ENCODE assay signal across 8 cellular contexts in the genomic region with DNA sequence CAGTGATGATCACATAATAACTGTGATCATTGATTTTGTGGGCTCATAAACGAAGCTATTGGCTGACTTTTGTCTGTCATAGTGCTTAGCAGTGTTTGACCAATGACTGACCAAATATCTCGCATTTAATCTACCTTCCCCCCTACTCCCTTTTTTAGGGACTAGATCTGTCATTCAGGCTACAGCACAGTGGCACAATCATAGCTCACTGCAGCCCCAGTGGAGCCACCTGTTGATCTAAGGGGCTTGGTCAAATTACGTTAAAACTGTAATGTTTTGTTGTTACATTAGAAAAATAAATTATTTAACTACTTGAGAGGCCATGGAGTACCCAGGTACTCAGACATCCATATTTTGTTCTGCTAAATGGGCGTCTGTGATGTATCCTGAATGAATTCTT. TPM values are rescaled to one million over a fixed set of nuclear protein-coding genes. Genes with fewer than 3 reads are reported as not detected.
DNase-seq lines count a peak whose midpoint lies in the region; ATAC-seq, FAIRE-seq and TF ChIP-seq lines count a peak whose summit lies in the region.

No MANE protein-coding gene starts in this region.

- ATAC-seq in activated B cell treated with CpG ODN at 0.5 μM for 24 hours (ENCODE audit: low read depth), result no peak
- no peak for ATAC-seq in HG02870 (IDR thresholded peaks at IDR 0.05; ENCODE audit: unreplicated experiment)

- H3K27ac Mint-ChIP-seq in activated B cell treated with CpG ODN at 0.5 μM for 24 hours, result no peak overlapping the region

- H3K4me3 Mint-ChIP-seq in activated B cell treated with CpG ODN at 0.5 μM for 24 hours, result peak overlapping the region; percentile 87

- WGBS in transverse colon (ENCODE audit: low coverage in 1 of 2), 2 donors, result 14 to 44% methylated on average over 1 to 4 of the region's 4 CpGs

- FAIRE-seq in kidney (lab: Jason Lieb, UNC), result no peak

- no peaks in the 10 kb centered on the region for H3K9me3 Mint-ChIP-seq in activated B cell treated with CpG ODN at 0.5 μM for 24 hours

- H3K4me3 ChIP-seq in cardiac muscle cell (peak overlapping the region; percentile 51), kidney (ENCODE audit: low read length in 2 of 2) (peak overlapping the region; percentile 92 to 98), transverse colon (peak overlapping the region in 2 of 4 donors; percentile 51 to 66)

- H3K4me1 ChIP-seq in cardiac muscle cell (ENCODE audit: low read depth) (peaks cover 10% of the 10 kb centered on the region), kidney (ENCODE audit: control insufficient read depth in 1 of 2, insufficient read depth in 1 of 2, low read depth in 1 of 2, low read length in 2 of 2) (peaks cover 0 to 2% of the 10 kb centered on the region in 2 donors), transverse colon (peaks cover 0 to 13% (median 5%) of the 10 kb centered on the region in 4 donors)

- CTCF ChIA-PET in activated B cell treated with CpG ODN at 0.5 μM for 24 hours (lab: Charles Lee), result no interaction called here

- peak overlapping the region; percentile 99 for H3K27ac ChIP-seq in cardiac muscle cell
- peak overlapping the region; percentile 94 for H3K27ac ChIP-seq in kidney (ENCODE audit: low read depth in 2 of 2, low read length in 2 of 2)
- H3K27ac ChIP-seq in transverse colon, result peak overlapping the region; percentile 91 to 98 (median 94)
- no peak overlapping the region for H3K27ac ChIP-seq in substantia nigra (ENCODE audit: low read depth, low read length, poor library complexity, severe bottlenecking)

- intact Hi-C loops in cardiac septum (cut with DNase I), result no loop called here
- intact Hi-C loops in activated B cell treated with CpG ODN at 0.5 μM for 24 hours (cut with micrococcal nuclease), result loop anchor here (5.0 kb wide), 2 partner anchors 201 to 234 kb away; a partner anchor contains a TSS
- intact Hi-C loops in kidney (cut with DNase I), result no loop called here
- intact Hi-C loops in transverse colon (cut with DNase I; ENCODE audit: low total_unique reads), result no loop called here

- TF ChIP-seq POLR2A in transverse colon (IDR thresholded peaks at IDR 0.05), result no peak

- H3K27me3 ChIP-seq in cardiac muscle cell (no peaks in the 10 kb centered on the region), transverse colon (no peaks in the 10 kb centered on the region)

- no peak for TF ChIP-seq EP300 in transverse colon (IDR thresholded peaks at IDR 0.05; ENCODE audit: low read depth)

- in situ Hi-C loops in transverse colon (cut with MboI; ENCODE audit: low pct_ligation_motif_present in 1 of 4, low pct_unique_long_range_greater_than_20kb in 1 of 4, low sequenced_read_pairs in 3 of 4), result no loop called here

- H3K9me3 ChIP-seq in cardiac muscle cell (ENCODE audit: low read depth), result no peaks in the 10 kb centered on the region
- no peaks in the 10 kb centered on the region for H3K9me3 ChIP-seq in kidney (ENCODE audit: control insufficient read depth in 1 of 2, low read length in 2 of 2)
- no peaks in the 10 kb centered on the region for H3K9me3 ChIP-seq in transverse colon

- H3K36me3 Mint-ChIP-seq in activated B cell treated with CpG ODN at 0.5 μM for 24 hours (ENCODE audit: low read depth), result no peaks in the 10 kb centered on the region

- POLR2A ChIA-PET in activated B cell treated with CpG ODN at 0.5 μM for 24 hours (lab: Charles Lee), result interaction anchor here (2.0 kb wide), 1 partner anchor 9 kb away, joined by 5 read pairs; no protein-coding TSS in a partner anchor

- no peaks in the 10 kb centered on the region for H3K36me3 ChIP-seq in cardiac muscle cell
- H3K36me3 ChIP-seq in kidney (ENCODE audit: control insufficient read depth in 1 of 2, insufficient read depth in 2 of 2, low read length in 2 of 2), result no peaks in the 10 kb centered on the region
- H3K36me3 ChIP-seq in transverse colon, result no peaks in the 10 kb centered on the region

- H3K9ac ChIP-seq in kidney (ENCODE audit: low read length in 2 of 2), result peak overlapping the region; percentile 24 to 96

- peaks cover 21% of the 10 kb centered on the region for H3K4me1 Mint-ChIP-seq in activated B cell treated with CpG ODN at 0.5 μM for 24 hours

- DNase-seq in cardiac muscle cell (ENCODE audit: low read depth in 1 of 2, low spot score in 1 of 2) (no peak), cardiac septum (ENCODE audit: low spot score) (no peak), activated B cell treated with CpG ODN at 0.5 μM for 24 hours (no peak), kidney (no peak), transverse colon (no peak), EL (no peak), substantia nigra (lab: John Stamatoyannopoulos, UW) (no peak)

- no peaks in the 10 kb centered on the region for H3K27me3 Mint-ChIP-seq in activated B cell treated with CpG ODN at 0.5 μM for 24 hours

- TF ChIP-seq CTCF in cardiac muscle cell (IDR thresholded peaks at IDR 0.05; ENCODE audit: low read depth, low read length) (no peak), activated B cell treated with CpG ODN at 0.5 μM for 24 hours (IDR thresholded peaks at IDR 0.05) (no peak), kidney (IDR thresholded peaks at IDR 0.05; ENCODE audit: borderline replicate concordance, extremely low read depth, insufficient read depth) (no peak), transverse colon (IDR thresholded peaks at IDR 0.05) (no peak)

RNA-seq across cellular contexts. Expression of a gene that starts 1.5 kb away (rescaled TPM):
- total RNA-seq in cardiac muscle cell, result 51.0 and 62.6 TPM in 2 replicates
- polyA plus RNA-seq in cardiac muscle cell, result 119 and 126 TPM in 2 replicates
- total RNA-seq in cardiac septum, result 207 TPM
- total RNA-seq in activated B cell treated with CpG ODN at 0.5 μM for 24 hours, result 62.0 and 67.6 TPM in 2 replicates
- 98.2 TPM for total RNA-seq in kidney
- polyA plus RNA-seq in kidney (ENCODE audit: insufficient read depth, low read depth, low replicate concordance), result 239 TPM
- total RNA-seq in transverse colon, result 10 to 100 TPM in 3 of 4 donors, 1 to 10 TPM in 1; 7.8 to 42.9 (median 32.9) TPM

RNA-seq across cellular contexts. Expression of a gene that starts 5.7 kb away (rescaled TPM):
- total RNA-seq in cardiac muscle cell, result 7.5 and 10.0 TPM in 2 replicates
- 3.2 and 4.5 TPM in 2 replicates for polyA plus RNA-seq in cardiac muscle cell
- 43.4 TPM for total RNA-seq in cardiac septum
- 1.1 and 2.0 TPM in 2 replicates for total RNA-seq in activated B cell treated with CpG ODN at 0.5 μM for 24 hours
- total RNA-seq in kidney, result 41.3 TPM
- polyA plus RNA-seq in kidney (ENCODE audit: insufficient read depth, low read depth, low replicate concordance), result 15.1 TPM
- 1 to 10 TPM; 1.2 to 4.5 (median 4.0) TPM for total RNA-seq in transverse colon

RNA-seq across cellular contexts. Expression of a gene that starts 42.7 kb away (rescaled TPM):
- total RNA-seq in cardiac muscle cell (23.3 and 48.7 TPM in 2 replicates), cardiac septum (19.4 TPM), activated B cell treated with CpG ODN at 0.5 μM for 24 hours (4.7 and 5.3 TPM in 2 replicates), kidney (6.6 TPM), transverse colon (10 to 100 TPM in 1 of 4 donors, 1 to 10 TPM in 2, not detected in 1; 1.4 to 11.7 (median 9.1) TPM)
- polyA plus RNA-seq in cardiac muscle cell (25.6 and 32.0 TPM in 2 replicates), kidney (ENCODE audit: insufficient read depth, low read depth, low replicate concordance) (26.2 TPM)

RNA-seq across cellular contexts. Expression of a gene that starts 42.7 kb away (rescaled TPM):
- 1.7 and 2.3 TPM in 2 replicates for total RNA-seq in cardiac muscle cell
- 32.4 and 42.2 TPM in 2 replicates for polyA plus RNA-seq in cardiac muscle cell
- 41.4 TPM for total RNA-seq in cardiac septum
- 19.5 and 21.2 TPM in 2 replicates for total RNA-seq in activated B cell treated with CpG ODN at 0.5 μM for 24 hours
- total RNA-seq in kidney, result 23.8 TPM
- 21.5 TPM for polyA plus RNA-seq in kidney (ENCODE audit: insufficient read depth, low read depth, low replicate concordance)
- total RNA-seq in transverse colon, result 10 to 100 TPM in 1 of 4 donors, 1 to 10 TPM in 3; 1.6 to 12.9 (median 7.1) TPM

RNA-seq across cellular contexts. Expression of a gene that starts 43.1 kb away (rescaled TPM):
- total RNA-seq in cardiac muscle cell (6.0 and 7.6 TPM in 2 replicates), cardiac septum (15.6 TPM), activated B cell treated with CpG ODN at 0.5 μM for 24 hours (20.1 and 21.1 TPM in 2 replicates), kidney (23.0 TPM), transverse colon (10 to 100 TPM; 17.3 to 34.2 (median 19.1) TPM)
- polyA plus RNA-seq in cardiac muscle cell (24.7 and 28.0 TPM in 2 replicates), kidney (ENCODE audit: insufficient read depth, low read depth, low replicate concordance) (14.4 TPM)
